Comparison of ENCODE assay signal across 8 cellular contexts in the genomic region with DNA sequence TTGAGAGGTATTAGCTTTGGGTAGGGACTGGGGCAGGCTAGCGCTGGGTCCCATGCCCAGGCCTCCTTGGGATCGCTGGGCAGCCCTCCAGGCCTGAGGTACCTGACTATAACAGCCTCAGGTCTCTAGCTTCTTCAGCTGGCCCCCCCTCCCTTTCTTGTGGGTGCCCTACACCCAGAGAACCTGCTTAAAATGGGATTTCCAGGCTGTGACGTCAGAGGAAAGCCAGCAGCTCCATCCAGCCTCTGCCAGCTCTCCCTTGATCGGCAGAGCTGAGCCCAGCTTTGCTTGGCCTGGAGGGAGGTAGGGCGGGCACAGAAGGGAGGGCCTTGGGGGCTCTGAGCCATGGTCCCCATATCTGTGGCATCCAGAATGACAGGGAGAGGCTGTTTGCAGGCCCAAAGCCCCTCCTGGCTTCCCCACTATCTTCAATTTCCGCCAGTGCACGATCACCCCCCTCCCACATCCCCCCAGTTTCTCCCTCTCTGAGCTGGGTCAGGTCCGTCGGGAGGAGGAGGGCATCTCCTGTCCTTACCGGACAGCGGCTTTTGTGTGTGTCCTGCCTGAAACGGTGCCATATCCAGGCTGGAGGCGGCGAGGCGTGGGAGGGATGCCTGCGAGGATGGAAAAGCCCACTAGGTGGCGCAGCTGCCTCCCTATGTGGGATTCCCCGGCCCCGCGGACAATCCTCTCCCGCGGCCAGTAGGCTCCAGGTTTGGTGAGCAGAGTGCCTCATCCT. TPM values are rescaled to one million over a fixed set of nuclear protein-coding genes. Genes with fewer than 3 reads are reported as not detected.
DNase-seq lines count a peak whose midpoint lies in the region; ATAC-seq, FAIRE-seq and TF ChIP-seq lines count a peak whose summit lies in the region.

No MANE protein-coding gene starts in this region.

- peaks cover 0 to 5% of the 10 kb centered on the region in 2 donors for H3K4me1 Mint-ChIP-seq in natural killer cell treated with Interleukin-12 subunit alpha and Interleukin-12 subunit beta and Interleukin-15 and Interleukin-18, amount 100 ng/mL, for 72 hours (ENCODE audit: low read depth in 2 of 2)

- peaks cover 0 to 3% of the 10 kb centered on the region in 2 donors for H3K27me3 Mint-ChIP-seq in natural killer cell treated with Interleukin-12 subunit alpha and Interleukin-12 subunit beta and Interleukin-15 and Interleukin-18, amount 100 ng/mL, for 72 hours

- H3K27ac ChIP-seq in Peyer's patch (no peak overlapping the region), esophagus squamous epithelium (no peak overlapping the region)

- DNase-seq in BE2C (peak; percentile 92), GM19239 (ENCODE audit: insufficient read length, low spot score) (peak; percentile 97), HuH-7 (ENCODE audit: low spot score) (peak; percentile 95), Peyer's patch (peak; percentile 80 to 93 (median 88)), activated T-helper 1 cell treated with Interleukin-2 at 50 U/mL for 16 hours (ENCODE audit: low read depth) (peak; percentile 54), esophagus squamous epithelium (lab: John Stamatoyannopoulos, UW) (no peak)
- DNase-seq in natural killer cell treated with Interleukin-12 subunit alpha and Interleukin-12 subunit beta and Interleukin-15 and Interleukin-18, amount 100 ng/mL, for 72 hours (ENCODE audit: low spot score), result peak; percentile 86
- DNase-seq in stimulated activated naive CD4-positive, alpha-beta T cell (lab: John Stamatoyannopoulos, UW), result peak; percentile 15 to 74 (median 61)

- no peak overlapping the region for H3K27ac Mint-ChIP-seq in natural killer cell treated with Interleukin-12 subunit alpha and Interleukin-12 subunit beta and Interleukin-15 and Interleukin-18, amount 100 ng/mL, for 72 hours

- H3K36me3 Mint-ChIP-seq in natural killer cell treated with Interleukin-12 subunit alpha and Interleukin-12 subunit beta and Interleukin-15 and Interleukin-18, amount 100 ng/mL, for 72 hours, result no peaks in the 10 kb centered on the region

- H3K36me3 ChIP-seq in BE2C (no peaks in the 10 kb centered on the region), Peyer's patch (no peaks in the 10 kb centered on the region), esophagus squamous epithelium (no peaks in the 10 kb centered on the region)

- intact Hi-C loops in esophagus squamous epithelium (cut with DNase I), result no loop called here

- H3K9me3 Mint-ChIP-seq in natural killer cell treated with Interleukin-12 subunit alpha and Interleukin-12 subunit beta and Interleukin-15 and Interleukin-18, amount 100 ng/mL, for 72 hours, result no peaks in the 10 kb centered on the region

- peaks cover 12% of the 10 kb centered on the region for H3K4me1 ChIP-seq in BE2C
- peaks cover 0 to 8% (median 0%) of the 10 kb centered on the region in 4 donors for H3K4me1 ChIP-seq in Peyer's patch
- H3K4me1 ChIP-seq in esophagus squamous epithelium, result peaks cover 9 to 11% (median 9%) of the 10 kb centered on the region in 3 donors

- no peak for TF ChIP-seq POLR2A in Peyer's patch (IDR thresholded peaks at IDR 0.05)
- TF ChIP-seq POLR2A in esophagus squamous epithelium (IDR thresholded peaks at IDR 0.05), result no peak

- H3K4me3 Mint-ChIP-seq in natural killer cell treated with Interleukin-12 subunit alpha and Interleukin-12 subunit beta and Interleukin-15 and Interleukin-18, amount 100 ng/mL, for 72 hours, result peak overlapping the region; percentile 22

- no peaks in the 10 kb centered on the region for H3K9me3 ChIP-seq in BE2C
- H3K9me3 ChIP-seq in Peyer's patch, result no peaks in the 10 kb centered on the region
- no peaks in the 10 kb centered on the region for H3K9me3 ChIP-seq in esophagus squamous epithelium

- FAIRE-seq in GM19239 (lab: Jason Lieb, UNC), result peak; percentile 94

- H3K4me3 ChIP-seq in BE2C (ENCODE audit: low read depth, low read length) (peak overlapping the region; percentile 29), Peyer's patch (no peak overlapping the region), esophagus squamous epithelium (peak overlapping the region in 1 of 4 donors; percentile 24)

- peak; percentile 86 to 89 for ATAC-seq in natural killer cell treated with Interleukin-12 subunit alpha and Interleukin-12 subunit beta and Interleukin-15 and Interleukin-18, amount 100 ng/mL, for 72 hours

- H3K27me3 ChIP-seq in BE2C (no peaks in the 10 kb centered on the region), Peyer's patch (no peaks in the 10 kb centered on the region), esophagus squamous epithelium (no peaks in the 10 kb centered on the region)

- TF ChIP-seq CTCF in BE2C (IDR thresholded peaks at IDR 0.05; ENCODE audit: low read depth, low read length), result peak; percentile 92
- peak; percentile 65 to 97 (median 94) for TF ChIP-seq CTCF in Peyer's patch (IDR thresholded peaks at IDR 0.05)
- peak; percentile 92 to 97 (median 94) for TF ChIP-seq CTCF in esophagus squamous epithelium (IDR thresholded peaks at IDR 0.05)

- WGBS in esophagus squamous epithelium, 2 donors, result 4 to 39% methylated on average over 4 to 11 of the region's 22 CpGs

RNA-seq across cellular contexts. Expression of a gene that starts 10.8 kb away (rescaled TPM):
- 98.2 TPM for polyA plus RNA-seq in BE2C (2012; ENCODE audit: insufficient read depth, insufficient read length, low read depth)
- total RNA-seq in Peyer's patch (10 to 100 TPM in 1 of 4 donors, 1 to 10 TPM in 3; 1.7 to 10.7 (median 2.1) TPM), esophagus squamous epithelium (1 to 10 TPM in 1 of 4 donors, under 1 TPM in 3; 0.11 to 3.8 (median 0.20) TPM)
- under 1 TPM in 1 of 2 donors, not detected in 1; 0.75 TPM for total RNA-seq in natural killer cell treated with Interleukin-12 subunit alpha and Interleukin-12 subunit beta and Interleukin-15 and Interleukin-18, amount 100 ng/mL, for 72 hours

RNA-seq across cellular contexts. Expression of a gene that starts 15.6 kb away (rescaled TPM):
- 12.0 TPM for polyA plus RNA-seq in BE2C (2012; ENCODE audit: insufficient read depth, insufficient read length, low read depth)
- total RNA-seq in Peyer's patch (100 to 1,000 TPM in 1 of 4 donors, 10 to 100 TPM in 1, 1 to 10 TPM in 2; 5.3 to 109 (median 11.4) TPM), esophagus squamous epithelium (10 to 100 TPM; 10.9 to 47.8 (median 19.5) TPM)
- total RNA-seq in natural killer cell treated with Interleukin-12 subunit alpha and Interleukin-12 subunit beta and Interleukin-15 and Interleukin-18, amount 100 ng/mL, for 72 hours, result 10 to 100 TPM in 1 of 2 donors, 1 to 10 TPM in 1; 8.5 to 11.2 TPM
